Comparison of ENCODE assay signal across 25 cellular contexts in genomic region chr18:1408331-1408835, GRCh38.
A peak's percentile ranks its signal among the peaks of the same experiment; 100 is the strongest.
DNase-seq lines count a peak whose midpoint lies in the region; ATAC-seq and TF ChIP-seq lines count a peak whose summit lies in the region.
"Had no signal": no experiment of that assay in that cellular context is flagged by ENCODE, and none has a peak within 500 bp of the region (broad histone marks: within the 10 kb centered on the region; RNA-seq: fewer than 3 reads in every experiment).

No MANE protein-coding gene starts in this region.

- TF ChIP-seq CTCF in LNCaP clone FGC (IDR thresholded peaks at IDR 0.05; ENCODE audit: control insufficient read depth, extremely low read depth, insufficient read depth) (no peak), esophagus squamous epithelium (IDR thresholded peaks at IDR 0.05) (no peak), ascending aorta (IDR thresholded peaks at IDR 0.05) (no peak)

- H3K27me3 ChIP-seq in esophagus squamous epithelium (no peaks in the 10 kb centered on the region), ascending aorta (no peaks in the 10 kb centered on the region)
- H3K27me3 ChIP-seq: upper lobe of left lung had no signal

- DNase-seq in NCI-H1092 treated with DMSO at 0.1 percent for 48 hours (lab: John Stamatoyannopoulos, UW) (peak; percentile 18), NCI-H1092 (lab: John Stamatoyannopoulos, UW) (no peak), LNCaP clone FGC (ENCODE audit: low read depth) (peak; percentile 65), NCI-H69 (lab: John Stamatoyannopoulos, UW) (peak; percentile 91), cerebellar cortex (ENCODE audit: low spot score) (peak; percentile 55), esophagus squamous epithelium (lab: John Stamatoyannopoulos, UW) (no peak), ascending aorta (ENCODE audit: low spot score in 2 of 2) (no peak)
- DNase-seq: activated CD4-positive, CD25-positive, alpha-beta regulatory T cell treated with anti-CD3 and anti-CD28 coated beads, Interleukin-2, amount 50 U/mL, for 72 hours; activated CD8-positive, alpha-beta T cell treated with anti-CD3 and anti-CD28 coated beads for 36 hours; activated naive CD8-positive, alpha-beta T cell treated with anti-CD3 and anti-CD28 coated beads for 36 hours; AML-193; CD8-positive, alpha-beta T cell; islet precursor cell; left ventricle myocardium superior; MM.1S; naive B cell; NCI-H1930; occipital lobe; PC-9; SIG-M5; stimulated activated CD4-positive, alpha-beta T cell treated with anti-CD3 and anti-CD28 coated beads, Interleukin-1b, Interleukin-23, amount 100 ng/mL, for 48 hours; substantia nigra; upper lobe of left lung had no signal

- 27 to 30% methylated on average over 2 of the region's 2 CpGs for WGBS in esophagus squamous epithelium, 2 donors

- no peak overlapping the region for H3K27ac ChIP-seq in esophagus squamous epithelium
- H3K27ac ChIP-seq in ascending aorta: no peak overlapping the region
- H3K27ac ChIP-seq: PC-9, upper lobe of left lung had no signal

- H3K4me3 ChIP-seq in LNCaP clone FGC (ENCODE audit: low read depth, low read length): no peak overlapping the region
- no peak overlapping the region for H3K4me3 ChIP-seq in esophagus squamous epithelium
- no peak overlapping the region for H3K4me3 ChIP-seq in ascending aorta
- H3K4me3 ChIP-seq: upper lobe of left lung had no signal

- no peak for ATAC-seq in GM18870 (IDR thresholded peaks at IDR 0.05; ENCODE audit: unreplicated experiment)
- ATAC-seq: activated CD8-positive, alpha-beta T cell treated with anti-CD3 and anti-CD28 coated beads for 36 hours; CD8-positive, alpha-beta T cell; HCT116; left ventricle myocardium superior had no signal

- H3K36me3 ChIP-seq in esophagus squamous epithelium: no peaks in the 10 kb centered on the region
- no peaks in the 10 kb centered on the region for H3K36me3 ChIP-seq in ascending aorta
- H3K36me3 ChIP-seq: upper lobe of left lung had no signal

- intact Hi-C loops in esophagus squamous epithelium (cut with DNase I) (no loop called here), ascending aorta (cut with DNase I) (no loop called here)

- H3K4me1 ChIP-seq in esophagus squamous epithelium (no peaks in the 10 kb centered on the region), ascending aorta (no peaks in the 10 kb centered on the region)
- H3K4me1 ChIP-seq: upper lobe of left lung had no signal

- no peak for TF ChIP-seq POLR2A in esophagus squamous epithelium (IDR thresholded peaks at IDR 0.05)

- H3K9me3 ChIP-seq in esophagus squamous epithelium: no peaks in the 10 kb centered on the region
- H3K9me3 ChIP-seq in ascending aorta: no peaks in the 10 kb centered on the region

Comparison
In these comparisons a context has a peak if more than half of its experiments do, and no peak if none do; other contexts are left out.
1. DNase-seq: peak in NCI-H1092 treated with DMSO at 0.1 percent for 48 hours (single experiment), LNCaP clone FGC (single experiment), NCI-H69 (single experiment) and cerebellar cortex (single experiment); none in NCI-H1092 (single experiment), esophagus squamous epithelium (single experiment) and ascending aorta (0 of 2).